Comparison of ENCODE assay signal across 25 cellular contexts in the genomic region with DNA sequence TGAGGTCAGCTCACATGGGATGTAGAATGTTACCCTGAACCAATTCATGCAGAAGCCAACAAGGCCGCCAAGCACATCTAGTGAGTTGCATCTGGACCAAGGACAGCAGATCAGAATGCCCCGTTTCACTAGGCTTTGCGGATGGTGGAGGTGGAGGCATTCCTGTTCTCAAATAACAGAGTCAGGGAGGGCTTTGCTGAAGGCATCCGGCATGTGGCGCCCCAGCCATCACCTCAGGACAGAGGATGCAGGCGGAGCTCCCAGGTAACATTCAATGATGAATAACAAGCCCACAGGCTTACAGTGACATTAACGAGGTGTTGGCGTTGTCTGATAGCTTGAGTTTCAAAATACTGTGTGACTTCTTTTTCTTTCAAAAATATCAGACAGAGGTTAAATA.
DNase-seq lines count a peak whose midpoint lies in the region; ATAC-seq, FAIRE-seq and TF ChIP-seq lines count a peak whose summit lies in the region.
"Had no signal": no experiment of that assay in that cellular context is flagged by ENCODE, and none has a peak within 500 bp of the region (broad histone marks: within the 10 kb centered on the region; RNA-seq: fewer than 3 reads in every experiment).

No MANE protein-coding gene starts in this region.

- H4K20me1 ChIP-seq in GM23338 (replicated peaks; ENCODE audit: insufficient read depth) = no peaks in the 10 kb centered on the region

- no peaks in the 10 kb centered on the region for H3K9me3 Mint-ChIP-seq in GM23338
- no peaks in the 10 kb centered on the region for H3K9me3 Mint-ChIP-seq in WTC11
- H3K9me3 Mint-ChIP-seq in activated CD8-positive, alpha-beta T cell treated with anti-CD3 and anti-CD28 coated beads for 36 hours = no peaks in the 10 kb centered on the region

- TF ChIP-seq CTCF in GM23338 (conservative IDR thresholded peaks at IDR 0.05; ENCODE audit: low read depth in 2 of 2) (peak in 1 of 2 experiments; percentile 37; a peak in 2 of 4 replicates), WTC11 (IDR thresholded peaks at IDR 0.05) (no peak)
- TF ChIP-seq CTCF in activated CD8-positive, alpha-beta T cell treated with anti-CD3 and anti-CD28 coated beads for 36 hours (IDR thresholded peaks at IDR 0.05) = no peak

- H3K4me3 Mint-ChIP-seq in GM23338 (no peak overlapping the region), WTC11 (no peak overlapping the region)
- no peak overlapping the region for H3K4me3 Mint-ChIP-seq in activated CD8-positive, alpha-beta T cell treated with anti-CD3 and anti-CD28 coated beads for 36 hours
- H3K4me3 Mint-ChIP-seq: CD8-positive, alpha-beta memory T cell had no signal

- intact Hi-C loops in activated CD8-positive, alpha-beta T cell treated with anti-CD3 and anti-CD28 coated beads for 36 hours (cut with micrococcal nuclease) = no loop called here

- no peak overlapping the region for H3K4me2 ChIP-seq in GM23338

- H3K27ac ChIP-seq in GM23338 (ENCODE audit: low read depth) = no peak overlapping the region
- H3K27ac ChIP-seq: HL-60, SK-N-MC had no signal

- ATAC-seq in GM23338 (peak; percentile 86), WTC11 (peak; percentile 87)
- no peak for ATAC-seq in activated CD8-positive, alpha-beta T cell treated with anti-CD3 and anti-CD28 coated beads for 36 hours
- ATAC-seq: HCT116, HepG2, K562 had no signal

- CTCF ChIA-PET in WTC11 (lab: Charles Lee) = interaction anchor here (0.6 to 1.4 kb wide), 7 partner anchors 37 to 279 kb away, joined by 3 to 4 read pairs (median 3); no protein-coding TSS in a partner anchor
- CTCF ChIA-PET in activated CD8-positive, alpha-beta T cell treated with anti-CD3 and anti-CD28 coated beads for 36 hours (lab: Charles Lee) = interaction anchor here (1.0 kb wide), 1 partner anchor 84 kb away, joined by 3 read pairs; no protein-coding TSS in a partner anchor

- no peaks in the 10 kb centered on the region for H3K4me1 ChIP-seq in GM23338 (ENCODE audit: insufficient read depth)

- H3K36me3 Mint-ChIP-seq in GM23338 (ENCODE audit: low read depth) (no peaks in the 10 kb centered on the region), WTC11 (no peaks in the 10 kb centered on the region)
- no peaks in the 10 kb centered on the region for H3K36me3 Mint-ChIP-seq in activated CD8-positive, alpha-beta T cell treated with anti-CD3 and anti-CD28 coated beads for 36 hours (ENCODE audit: low read depth)
- H3K36me3 Mint-ChIP-seq: CD8-positive, alpha-beta memory T cell had no signal

- H2AFZ ChIP-seq in GM23338 = no peak overlapping the region

- no peak overlapping the region for H3K4me3 ChIP-seq in GM23338
- H3K4me3 ChIP-seq: K562, SK-N-MC had no signal

- DNase-seq in GM23338 (ENCODE audit: low spot score) = peak; percentile 42
- peak; percentile 49 for DNase-seq in WTC11 (ENCODE audit: low spot score)
- DNase-seq in iPS-NIHi11 (ENCODE audit: low spot score) = peak; percentile 43
- no peak for DNase-seq in activated CD8-positive, alpha-beta T cell treated with anti-CD3 and anti-CD28 coated beads for 36 hours
- DNase-seq in AG20443 (ENCODE audit: low spot score) = no peak
- no peak for DNase-seq in dermis blood vessel endothelial cell
- DNase-seq: AML-193; C1 segment of cervical spinal cord; Calu3; CD8-positive, alpha-beta memory T cell; DMS53; MM.1S; NCI-H1092; NCI-H1436 treated with DMSO at 0.1 percent for 48 hours; NCI-H1930; NCI-H446 treated with DMSO at 0.1 percent for 48 hours; NCI-H774; NK-92 treated with Interleukin-12 subunit alpha and Interleukin-12 subunit beta, amount 100 ng/mL, for 24 hours; SHP77 treated with DMSO at 0.1 percent for 48 hours had no signal

- no peaks in the 10 kb centered on the region for H3K79me2 ChIP-seq in GM23338 (replicated peaks; ENCODE audit: insufficient read depth)

- FAIRE-seq in A204.1 (lab: Jason Lieb, UNC) = peak; percentile 99
- FAIRE-seq: HepG2, K562 had no signal

- H3F3A ChIP-seq in GM23338 (replicated peaks; ENCODE audit: low read depth) = no peaks in the 10 kb centered on the region

- peaks cover 20% of the 10 kb centered on the region for H3K4me1 Mint-ChIP-seq in GM23338
- peaks cover 21% of the 10 kb centered on the region for H3K4me1 Mint-ChIP-seq in WTC11
- no peaks in the 10 kb centered on the region for H3K4me1 Mint-ChIP-seq in activated CD8-positive, alpha-beta T cell treated with anti-CD3 and anti-CD28 coated beads for 36 hours (ENCODE audit: low read depth)
- H3K4me1 Mint-ChIP-seq: CD8-positive, alpha-beta memory T cell had no signal

- no peaks in the 10 kb centered on the region for H3K27me3 ChIP-seq in GM23338 (ENCODE audit: insufficient read depth)

- 0 out of 2 replicates have a peak, but pooled peaks cover 5% of the 10 kb centered on the region for H3K9me2 ChIP-seq in GM23338 (ENCODE audit: insufficient read depth)

- H3K27ac Mint-ChIP-seq in GM23338 (no peak overlapping the region), WTC11 (no peak overlapping the region)
- no peak overlapping the region for H3K27ac Mint-ChIP-seq in activated CD8-positive, alpha-beta T cell treated with anti-CD3 and anti-CD28 coated beads for 36 hours
- H3K27ac Mint-ChIP-seq: CD8-positive, alpha-beta memory T cell had no signal

- POLR2A ChIA-PET in WTC11 (lab: Charles Lee) = interaction anchor here (0.6 kb wide), 1 partner anchor 1468 kb away, joined by 4 read pairs; no protein-coding TSS in a partner anchor
- POLR2A ChIA-PET in activated CD8-positive, alpha-beta T cell treated with anti-CD3 and anti-CD28 coated beads for 36 hours (lab: Charles Lee) = no interaction called here

- H3K36me3 ChIP-seq in GM23338 (ENCODE audit: insufficient read depth) = no peaks in the 10 kb centered on the region

- H3K27me3 Mint-ChIP-seq in GM23338 (ENCODE audit: insufficient read depth, low read depth, poor library complexity) = no peaks in the 10 kb centered on the region
- peaks cover under 1% of the 10 kb centered on the region; the same call in 1 of the 2 replicates for H3K27me3 Mint-ChIP-seq in WTC11 (ENCODE audit: low read depth)
- peaks cover 12% of the 10 kb centered on the region for H3K27me3 Mint-ChIP-seq in activated CD8-positive, alpha-beta T cell treated with anti-CD3 and anti-CD28 coated beads for 36 hours

TF ChIP-seq in GM23338, 12 proteins besides CTCF, POLR2A, EP300 and RAD21 (continues in another document):
- TF ChIP-seq NANOG (IDR thresholded peaks at IDR 0.05; ENCODE audit: borderline replicate concordance) (no peak), EZH2 (IDR thresholded peaks at IDR 0.05; ENCODE audit: low read depth, unreplicated experiment) (no peak), CREB1 (CRISPR knock-in tag; IDR thresholded peaks at IDR 0.05; ENCODE audit: low read depth) (no peak), ZNF114 (CRISPR knock-in tag; IDR thresholded peaks at IDR 0.05) (no peak)
- TF ChIP-seq, protein P1, sequence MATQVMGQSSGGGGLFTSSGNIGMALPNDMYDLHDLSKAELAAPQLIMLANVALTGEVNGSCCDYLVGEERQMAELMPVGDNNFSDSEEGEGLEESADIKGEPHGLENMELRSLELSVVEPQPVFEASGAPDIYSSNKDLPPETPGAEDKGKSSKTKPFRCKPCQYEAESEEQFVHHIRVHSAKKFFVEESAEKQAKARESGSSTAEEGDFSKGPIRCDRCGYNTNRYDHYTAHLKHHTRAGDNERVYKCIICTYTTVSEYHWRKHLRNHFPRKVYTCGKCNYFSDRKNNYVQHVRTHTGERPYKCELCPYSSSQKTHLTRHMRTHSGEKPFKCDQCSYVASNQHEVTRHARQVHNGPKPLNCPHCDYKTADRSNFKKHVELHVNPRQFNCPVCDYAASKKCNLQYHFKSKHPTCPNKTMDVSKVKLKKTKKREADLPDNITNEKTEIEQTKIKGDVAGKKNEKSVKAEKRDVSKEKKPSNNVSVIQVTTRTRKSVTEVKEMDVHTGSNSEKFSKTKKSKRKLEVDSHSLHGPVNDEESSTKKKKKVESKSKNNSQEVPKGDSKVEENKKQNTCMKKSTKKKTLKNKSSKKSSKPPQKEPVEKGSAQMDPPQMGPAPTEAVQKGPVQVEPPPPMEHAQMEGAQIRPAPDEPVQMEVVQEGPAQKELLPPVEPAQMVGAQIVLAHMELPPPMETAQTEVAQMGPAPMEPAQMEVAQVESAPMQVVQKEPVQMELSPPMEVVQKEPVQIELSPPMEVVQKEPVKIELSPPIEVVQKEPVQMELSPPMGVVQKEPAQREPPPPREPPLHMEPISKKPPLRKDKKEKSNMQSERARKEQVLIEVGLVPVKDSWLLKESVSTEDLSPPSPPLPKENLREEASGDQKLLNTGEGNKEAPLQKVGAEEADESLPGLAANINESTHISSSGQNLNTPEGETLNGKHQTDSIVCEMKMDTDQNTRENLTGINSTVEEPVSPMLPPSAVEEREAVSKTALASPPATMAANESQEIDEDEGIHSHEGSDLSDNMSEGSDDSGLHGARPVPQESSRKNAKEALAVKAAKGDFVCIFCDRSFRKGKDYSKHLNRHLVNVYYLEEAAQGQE (IDR thresholded peaks at IDR 0.05; ENCODE audit: unreplicated experiment) = no peak

TF ChIP-seq in WTC11, 78 proteins besides CTCF, POLR2A, EP300 and RAD21:
- TF ChIP-seq FOXJ3 (CRISPR knock-in tag; IDR thresholded peaks at IDR 0.05; ENCODE audit: borderline replicate concordance) = no peak

Comparison
In these comparisons a context has a peak if more than half of its experiments do, and no peak if none do; other contexts are left out.
1. DNase-seq: peak in GM23338 (single experiment), WTC11 (single experiment) and iPS-NIHi11 (single experiment); none in activated CD8-positive, alpha-beta T cell treated with anti-CD3 and anti-CD28 coated beads for 36 hours (single experiment), AG20443 (single experiment) and dermis blood vessel endothelial cell (single experiment).